24 cellular contexts compared by ENCODE assay signal in the genomic region with DNA sequence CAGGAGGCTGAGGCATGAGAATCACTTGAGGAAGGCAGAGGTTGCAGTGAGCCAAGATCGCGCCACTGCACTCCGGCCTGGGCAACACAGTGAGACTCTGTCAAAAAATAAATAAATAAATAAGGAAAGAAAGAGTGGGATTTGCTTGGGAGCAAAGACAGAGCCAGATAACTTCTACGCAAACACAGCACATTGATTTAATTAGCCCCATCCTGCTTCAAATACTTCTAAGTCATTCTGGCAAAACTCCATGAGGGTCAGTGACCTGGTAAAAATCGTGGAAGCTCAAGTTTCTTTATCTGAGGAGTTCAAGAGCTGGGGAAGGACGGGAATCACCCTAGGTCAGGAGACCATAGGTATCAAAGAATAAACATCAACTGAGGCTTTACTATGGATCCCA.
"Had no signal": no experiment of that assay in that cellular context is flagged by ENCODE, and none has a peak within 500 bp of the region (broad histone marks: within the 10 kb centered on the region; RNA-seq: fewer than 3 reads in every experiment).

No MANE protein-coding gene starts in this region.

- H3K27me3 ChIP-seq: MG63 had no signal

- H3K27ac ChIP-seq: VCaP had no signal

- ATAC-seq: activated T-cell treated with anti-CD3 and anti-CD28 coated beads, Interleukin-2, amount 50 U/mL, for 4 hours; activated T-helper 17 cell treated with anti-CD3 and anti-CD28 coated beads, Interleukin-2, amount 50 U/mL, for 72 hours; Right ventricle myocardium inferior had no signal

- H3K9me3 ChIP-seq: MG63 had no signal

- H3K36me3 ChIP-seq: MG63 had no signal

- DNase-seq: activated CD4-positive, alpha-beta memory T cell treated with anti-CD3 and anti-CD28 coated beads for 36 hours; activated CD4-positive, alpha-beta T cell treated with anti-CD3 and anti-CD28 coated beads, Interleukin-2, amount 10 ng/mL, durations not matched to agents 7 days and 5 days; activated CD4-positive, CD25-positive, alpha-beta regulatory T cell; activated CD8-positive, alpha-beta memory T cell treated with anti-CD3 and anti-CD28 coated beads for 24 hours; activated gamma-delta T cell; activated naive CD4-positive, alpha-beta T cell treated with anti-CD3 and anti-CD28 coated beads for 36 hours; activated T-cell treated with anti-CD3 and anti-CD28 coated beads, Interleukin-2, amount 50 U/mL, for 4 hours; cerebellar nuclear complex; MG63; MV-4-11; NCI-H1092 treated with DMSO at 0.1 percent for 48 hours; NCI-H1417 treated with DMSO at 0.1 percent for 48 hours; NCI-H1694; NCI-H2029; NCI-H2107; NCI-H2171 treated with DMSO at 0.1 percent for 48 hours; NCI-H226; NCI-H510A; NCI-H526 treated with DMSO at 0.1 percent for 48 hours; NCI-H82; RPMI8226 had no signal

- H3K4me3 ChIP-seq: MG63 had no signal
